In genomic region chr10:7567896-7568295, GRCh38 we compare ENCODE assay signal across 30 cellular contexts.
"Had no signal": no experiment of that assay in that cellular context is flagged by ENCODE, and none has a peak within 500 bp of the region (broad histone marks: within the 10 kb centered on the region; RNA-seq: fewer than 3 reads in every experiment).

No MANE protein-coding gene starts in this region.

- DNase-seq: activated CD4-positive, alpha-beta memory T cell treated with anti-CD3 and anti-CD28 coated beads, Interleukin-2, amount 10 ng/mL, durations not matched to agents 7 days and 5 days; activated CD4-positive, alpha-beta T cell treated with anti-CD3 and anti-CD28 coated beads for 1 hour; activated CD4-positive, alpha-beta T cell treated with anti-CD3 and anti-CD28 coated beads for 48 hours; activated CD4-positive, CD25-positive, alpha-beta regulatory T cell; activated CD8-positive, alpha-beta memory T cell treated with anti-CD3 and anti-CD28 coated beads for 24 hours; activated CD8-positive, alpha-beta memory T cell treated with anti-CD3 and anti-CD28 coated beads, Interleukin-2, amount 10 ng/mL, durations not matched to agents 7 days and 5 days; activated CD8-positive, alpha-beta memory T cell treated with anti-CD3 and anti-CD28 coated beads, Interleukin-2, amount 50 U/mL, for 48 hours; activated effector memory CD4-positive, alpha-beta T cell treated with Interleukin-2 at 50 U/mL for 16 hours; activated naive CD4-positive, alpha-beta T cell treated with anti-CD3 and anti-CD28 coated beads, Interleukin-2, amount 10 ng/mL, durations not matched to agents 7 days and 5 days; activated naive CD8-positive, alpha-beta T cell treated with anti-CD3 and anti-CD28 coated beads, Interleukin-2, amount 50 U/mL, for 24 hours; activated T-cell treated with anti-CD3 and anti-CD28 coated beads, Interleukin-2, amount 50 U/mL, for 48 hours; amniotic stem cell; body of pancreas; MM.1S; MV-4-11; NCI-H1092; NCI-H146; NCI-H187; NCI-H2029 treated with DMSO at 0.1 percent for 48 hours; NCI-H2171 treated with DMSO at 0.1 percent for 48 hours; NCI-H2227 treated with DMSO at 0.1 percent for 48 hours; NCI-H446; NCI-H510A treated with DMSO at 0.1 percent for 48 hours; NCI-H69; NCI-H82; SHP77; SJCRH30; T1000; WERI-Rb-1 had no signal

- H3K9me3 Mint-ChIP-seq: activated CD4-positive, alpha-beta memory T cell treated with anti-CD3 and anti-CD28 coated beads, Interleukin-2, amount 10 ng/mL, durations not matched to agents 7 days and 5 days; activated naive CD4-positive, alpha-beta T cell treated with anti-CD3 and anti-CD28 coated beads, Interleukin-2, amount 10 ng/mL, durations not matched to agents 7 days and 5 days; activated naive CD8-positive, alpha-beta T cell treated with anti-CD3 and anti-CD28 coated beads, Interleukin-2, amount 50 U/mL, for 24 hours had no signal

- H3K36me3 Mint-ChIP-seq: activated CD8-positive, alpha-beta memory T cell treated with anti-CD3 and anti-CD28 coated beads, Interleukin-2, amount 10 ng/mL, durations not matched to agents 7 days and 5 days; activated naive CD4-positive, alpha-beta T cell treated with anti-CD3 and anti-CD28 coated beads, Interleukin-2, amount 10 ng/mL, durations not matched to agents 7 days and 5 days; activated naive CD8-positive, alpha-beta T cell had no signal

- H3K4me1 Mint-ChIP-seq: activated CD4-positive, alpha-beta memory T cell treated with anti-CD3 and anti-CD28 coated beads, Interleukin-2, amount 10 ng/mL, durations not matched to agents 7 days and 5 days; activated naive CD4-positive, alpha-beta T cell treated with anti-CD3 and anti-CD28 coated beads, Interleukin-2, amount 10 ng/mL, durations not matched to agents 7 days and 5 days; activated naive CD8-positive, alpha-beta T cell treated with anti-CD3 and anti-CD28 coated beads, Interleukin-2, amount 50 U/mL, for 24 hours had no signal

- H3K27me3 Mint-ChIP-seq: activated naive CD8-positive, alpha-beta T cell had no signal

- H3K4me3 Mint-ChIP-seq: activated CD4-positive, alpha-beta memory T cell treated with anti-CD3 and anti-CD28 coated beads, Interleukin-2, amount 10 ng/mL, durations not matched to agents 7 days and 5 days; activated CD8-positive, alpha-beta memory T cell treated with anti-CD3 and anti-CD28 coated beads, Interleukin-2, amount 10 ng/mL, durations not matched to agents 7 days and 5 days; activated naive CD4-positive, alpha-beta T cell treated with anti-CD3 and anti-CD28 coated beads, Interleukin-2, amount 10 ng/mL, durations not matched to agents 7 days and 5 days; activated naive CD8-positive, alpha-beta T cell; activated naive CD8-positive, alpha-beta T cell treated with anti-CD3 and anti-CD28 coated beads, Interleukin-2, amount 50 U/mL, for 24 hours had no signal

- H3K27ac Mint-ChIP-seq: activated CD4-positive, alpha-beta memory T cell treated with anti-CD3 and anti-CD28 coated beads, Interleukin-2, amount 10 ng/mL, durations not matched to agents 7 days and 5 days; activated CD8-positive, alpha-beta memory T cell treated with anti-CD3 and anti-CD28 coated beads, Interleukin-2, amount 10 ng/mL, durations not matched to agents 7 days and 5 days; activated naive CD4-positive, alpha-beta T cell treated with anti-CD3 and anti-CD28 coated beads, Interleukin-2, amount 10 ng/mL, durations not matched to agents 7 days and 5 days; activated naive CD8-positive, alpha-beta T cell; activated naive CD8-positive, alpha-beta T cell treated with anti-CD3 and anti-CD28 coated beads, Interleukin-2, amount 50 U/mL, for 24 hours had no signal
